In genomic region chr16:2716101-2716885, GRCh38 we compare ENCODE assay signal across 1 cellular context.
TF ChIP-seq lines count a peak whose summit lies in the region.

No MANE protein-coding gene starts in this region.

TF ChIP-seq in K562, 482 proteins besides CTCF, POLR2A, EP300 and RAD21:
- no peak for TF ChIP-seq TAF1 (IDR thresholded peaks at IDR 0.05; ENCODE audit: control insufficient read depth, extremely low read depth, insufficient read depth, low read length, severe bottlenecking)
- TF ChIP-seq ZNF780A (CRISPR knock-in tag; IDR thresholded peaks at IDR 0.05): no peak
- TF ChIP-seq ZNF12 (CRISPR knock-in tag; IDR thresholded peaks at IDR 0.05): no peak
- TF ChIP-seq TRIM24 (IDR thresholded peaks at IDR 0.05): no peak
- 0 out of 2 replicates have a peak, but pooled peaks have one; percentile 11 for TF ChIP-seq POLR2G (IDR thresholded peaks at IDR 0.05; ENCODE audit: low read depth, low read length)
TF ChIP-seq in K562: peak in this region for 1.
